ENCODE assay signal across 22 cellular contexts in genomic region chr15:74895830-74896229, GRCh38.
"Had no signal": no experiment of that assay in that cellular context is flagged by ENCODE, and none has a peak within 500 bp of the region (broad histone marks: within the 10 kb centered on the region; RNA-seq: fewer than 3 reads in every experiment).

No MANE protein-coding gene starts in this region.

- H3K27ac Mint-ChIP-seq: activated naive CD4-positive, alpha-beta T cell treated with anti-CD3 and anti-CD28 coated beads, Interleukin-2, amount 50 U/mL, for 72 hours; naive B cell; T-helper 1 cell treated with Interleukin-12 subunit alpha and Interleukin-12 subunit beta and Interleukin-4 antibody, amounts not matched to agents 30 μg/mL and 1 μg/mL, for 36 hours had no signal

- FAIRE-seq: astrocyte, endometrium, frontal cortex, kidney, pancreas had no signal

- DNase-seq: activated CD4-positive, alpha-beta T cell treated with anti-CD3 and anti-CD28 coated beads for 1 hour; activated CD4-positive, alpha-beta T cell treated with anti-CD3 and anti-CD28 coated beads, Interleukin-2, amount 50 U/mL, for 48 hours; activated effector memory CD4-positive, alpha-beta T cell treated with anti-CD3 and anti-CD28 coated beads, Interleukin-2, amount 50 U/mL, for 16 hours; activated T-cell treated with anti-CD3 and anti-CD28 coated beads, Interleukin-2, amount 50 U/mL, for 4 hours; adrenal gland; head of caudate nucleus; kidney; naive B cell; pancreas; sigmoid colon; stimulated activated CD8-positive, alpha-beta memory T cell treated with anti-CD3 and anti-CD28 coated beads, Interleukin-4, amount 100 ng/mL, for 48 hours; stimulated activated naive CD4-positive, alpha-beta T cell treated with Interleukin-2 at 50 U/mL for 16 hours; tibial artery; WERI-Rb-1 had no signal

- H3K9me3 ChIP-seq: adrenal gland, breast epithelium, pancreas, sigmoid colon, tibial artery had no signal

- H3K27me3 ChIP-seq: adrenal gland, breast epithelium, pancreas, sigmoid colon, tibial artery had no signal

- H3K27ac ChIP-seq: adrenal gland, breast epithelium, coronary artery, pancreas, sigmoid colon, tibial artery had no signal

- H3K36me3 ChIP-seq: breast epithelium had no signal

- H3K4me3 Mint-ChIP-seq: activated T-cell treated with anti-CD3 and anti-CD28 coated beads, Interleukin-2, amount 50 U/mL, for 4 hours; naive B cell; T-helper 1 cell treated with Interleukin-12 subunit alpha and Interleukin-12 subunit beta and Interleukin-4 antibody, amounts not matched to agents 30 μg/mL and 1 μg/mL, for 36 hours had no signal

- H3K4me1 ChIP-seq: breast epithelium had no signal

- ATAC-seq: activated naive CD4-positive, alpha-beta T cell treated with anti-CD3 and anti-CD28 coated beads, Interleukin-2, amount 50 U/mL, for 72 hours; activated T-cell treated with anti-CD3 and anti-CD28 coated beads, Interleukin-2, amount 50 U/mL, for 4 hours; left lobe of liver; pancreas had no signal

- H3K27me3 Mint-ChIP-seq: naive B cell had no signal

- H3K4me3 ChIP-seq: adrenal gland, breast epithelium, coronary artery, pancreas, sigmoid colon, tibial artery had no signal

- H3K9me3 Mint-ChIP-seq: activated naive CD4-positive, alpha-beta T cell treated with anti-CD3 and anti-CD28 coated beads, Interleukin-2, amount 50 U/mL, for 72 hours; activated T-cell treated with anti-CD3 and anti-CD28 coated beads, Interleukin-2, amount 50 U/mL, for 4 hours; naive B cell; T-helper 1 cell treated with Interleukin-12 subunit alpha and Interleukin-12 subunit beta and Interleukin-4 antibody, amounts not matched to agents 30 μg/mL and 1 μg/mL, for 36 hours had no signal
